In the genomic region with DNA sequence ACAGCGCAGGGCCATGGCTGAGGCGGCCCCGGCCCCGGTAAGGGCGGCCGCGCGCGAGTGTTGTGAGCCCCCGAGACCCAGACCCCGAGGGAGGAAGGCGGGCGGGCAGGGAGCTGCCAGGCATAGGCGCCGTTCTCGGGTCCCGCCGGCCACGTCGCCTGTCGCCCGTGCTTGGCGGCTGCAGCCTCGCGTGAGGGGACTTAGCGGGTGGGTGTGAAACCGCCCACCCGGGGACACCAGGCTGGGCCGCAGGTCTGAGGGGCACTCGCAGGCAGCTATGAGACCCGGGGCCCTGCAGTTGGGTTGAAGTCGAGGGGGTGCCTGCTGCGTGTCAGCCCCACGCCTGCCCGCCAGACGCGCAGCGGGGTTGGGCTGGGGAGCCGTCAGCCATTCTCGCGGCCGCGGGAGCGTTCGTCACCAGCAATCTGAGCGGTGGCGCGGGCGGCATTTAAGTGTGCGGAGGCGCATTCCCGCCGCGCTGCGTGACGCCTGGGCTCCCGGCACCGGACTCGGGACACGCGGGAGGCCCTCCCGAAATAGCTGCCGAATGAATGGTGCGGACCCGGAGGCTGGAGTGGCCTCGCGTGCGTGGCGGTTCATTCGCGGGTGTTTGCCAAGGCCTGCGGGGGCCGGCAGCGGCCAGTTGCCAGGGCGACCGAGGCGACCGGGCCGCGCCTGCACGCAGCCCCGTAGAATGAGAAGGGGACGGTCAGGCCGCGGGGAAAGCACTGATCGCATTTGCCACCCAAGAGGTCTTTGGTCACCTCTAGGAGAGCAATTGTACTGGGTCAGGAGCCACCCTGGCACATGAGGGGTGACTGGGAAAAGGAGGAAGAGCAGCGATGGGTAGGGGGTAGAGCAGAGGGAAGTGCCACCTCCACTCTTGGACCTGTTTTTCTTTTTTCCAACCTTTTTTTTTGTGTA, we compare ENCODE assay signal across 8 cellular contexts. TPM values are rescaled to one million over a fixed set of nuclear protein-coding genes. Genes with fewer than 3 reads are reported as not detected.
DNase-seq lines count a peak whose midpoint lies in the region; ATAC-seq and TF ChIP-seq lines count a peak whose summit lies in the region.

No MANE protein-coding gene starts in this region.

- H3K4me1 ChIP-seq in ascending aorta = peaks cover 0 to 14% of the 10 kb centered on the region in 2 donors
- peaks cover 4% of the 10 kb centered on the region for H3K4me1 ChIP-seq in rectal smooth muscle tissue (ENCODE audit: control insufficient read depth, insufficient read depth, low read length)

- ATAC-seq in GM21367 (IDR thresholded peaks at IDR 0.05; ENCODE audit: unreplicated experiment) = peak; percentile 22

- H3K4me3 ChIP-seq in ascending aorta (peak overlapping the region; percentile 90 to 96), rectal smooth muscle tissue (ENCODE audit: low read length) (peak overlapping the region; percentile 81)

- no peaks in the 10 kb centered on the region for H3K9me3 ChIP-seq in ascending aorta

- peak overlapping the region; percentile 62 for H3K9ac ChIP-seq in rectal smooth muscle tissue (ENCODE audit: low read length)

- intact Hi-C loops in ascending aorta (cut with DNase I) = loop anchor here (1.0 to 5.0 kb wide), 6 partner anchors 22 to 161 kb away; a partner anchor contains a TSS

- peak; percentile 93 for DNase-seq in DMS 273 (lab: John Stamatoyannopoulos, UW; ENCODE audit: unreplicated experiment)
- DNase-seq in HPDE6-E6E7 (ENCODE audit: extremely low spot score) = peak; percentile 54
- peak; percentile 41 to 66 (median 63) for DNase-seq in T-helper 1 cell
- peak in 1 of 2 donors; percentile 83 for DNase-seq in ascending aorta (ENCODE audit: low spot score in 2 of 2)
- peak; percentile 81 for DNase-seq in hepatic stellate cell (ENCODE audit: low spot score)
- DNase-seq in DMS79 treated with DMSO at 0.1 percent for 48 hours (lab: John Stamatoyannopoulos, UW) = no peak

- no peaks in the 10 kb centered on the region for H3K36me3 ChIP-seq in ascending aorta
- no peaks in the 10 kb centered on the region for H3K36me3 ChIP-seq in rectal smooth muscle tissue (ENCODE audit: control insufficient read depth, insufficient read depth, low read length)

- H3K27me3 ChIP-seq in ascending aorta = no peaks in the 10 kb centered on the region
- H3K27me3 ChIP-seq in rectal smooth muscle tissue (ENCODE audit: control insufficient read depth, insufficient read depth, low read length) = no peaks in the 10 kb centered on the region

- H3K27ac ChIP-seq in ascending aorta (peak overlapping the region; percentile 80 to 92), rectal smooth muscle tissue (ENCODE audit: low read depth, low read length) (peak overlapping the region; percentile 87)

- TF ChIP-seq CTCF in ascending aorta (IDR thresholded peaks at IDR 0.05) = no peak

RNA-seq across cellular contexts. Expression of a gene that starts 0.7 kb away (rescaled TPM):
- total RNA-seq in ascending aorta = 19.6 TPM

RNA-seq across cellular contexts. Expression of a gene that starts 21.9 kb away (rescaled TPM):
- not detected for total RNA-seq in ascending aorta

RNA-seq across cellular contexts. Expression of a gene that starts 47.4 kb away (rescaled TPM):
- total RNA-seq in ascending aorta = 17.9 TPM

RNA-seq across cellular contexts. Expression of a gene that starts 57.5 kb away (rescaled TPM):
- total RNA-seq in ascending aorta = 8.4 TPM
